Comparison of ENCODE assay signal across 1 cellular context in genomic region chr10:69124558-69125121, GRCh38.
TF ChIP-seq lines count a peak whose summit lies in the region.

No MANE protein-coding gene starts in this region.

TF ChIP-seq in HepG2, 621 proteins besides CTCF, POLR2A, EP300 and RAD21:
- no peak for TF ChIP-seq GMEB2 (CRISPR knock-in tag; IDR thresholded peaks at IDR 0.05; ENCODE audit: low read depth)
- peak; percentile 62; the same call in 1 of the 2 replicates for TF ChIP-seq SIN3A (IDR thresholded peaks at IDR 0.05; ENCODE audit: borderline replicate concordance, low read depth, low read length)
- no peak for TF ChIP-seq ARNT (IDR thresholded peaks at IDR 0.05)
- 0 out of 2 replicates have a peak, but pooled peaks have one; percentile 19 for TF ChIP-seq MXD3 (CRISPR knock-in tag; IDR thresholded peaks at IDR 0.05)
- TF ChIP-seq REPIN1 (CRISPR knock-in tag; IDR thresholded peaks at IDR 0.05; ENCODE audit: borderline replicate concordance, low read depth), result peak; percentile 53
- TF ChIP-seq CEBPB (IDR thresholded peaks at IDR 0.05; ENCODE audit: borderline replicate concordance, low read depth, low read length), result no peak
- no peak for TF ChIP-seq JDP2 (CRISPR knock-in tag; IDR thresholded peaks at IDR 0.05; ENCODE audit: borderline replicate concordance)
- 0 out of 2 replicates have a peak, but pooled peaks have one; percentile 3 for TF ChIP-seq ZNF556 (CRISPR knock-in tag; IDR thresholded peaks at IDR 0.05; ENCODE audit: borderline replicate concordance)
- 0 out of 2 replicates have a peak, but pooled peaks have one; percentile 10 for TF ChIP-seq NCOA2 (CRISPR knock-in tag; IDR thresholded peaks at IDR 0.05)
- TF ChIP-seq ASH2L (IDR thresholded peaks at IDR 0.05; ENCODE audit: insufficient read length, low read depth, low read length), result peak; percentile 8
- TF ChIP-seq PATZ1 (CRISPR knock-in tag; IDR thresholded peaks at IDR 0.05), result peak; percentile 69; the same call in 1 of the 2 replicates
- 0 out of 2 replicates have a peak, but pooled peaks have one; percentile 42 for TF ChIP-seq KMT2B (CRISPR knock-in tag; IDR thresholded peaks at IDR 0.05)
- no peak for TF ChIP-seq UBTF (CRISPR knock-in tag; IDR thresholded peaks at IDR 0.05)
- TF ChIP-seq ZNF564 (CRISPR knock-in tag; IDR thresholded peaks at IDR 0.05), result 0 out of 2 replicates have a peak, but pooled peaks have one; percentile 52
- TF ChIP-seq ZNF343 (CRISPR knock-in tag; IDR thresholded peaks at IDR 0.05), result 0 out of 2 replicates have a peak, but pooled peaks have one; percentile 59
- TF ChIP-seq SMYD3 (CRISPR knock-in tag; IDR thresholded peaks at IDR 0.05), result peak; percentile 49; the same call in 1 of the 2 replicates
- no peak for TF ChIP-seq FOXC1 (CRISPR knock-in tag; IDR thresholded peaks at IDR 0.05; ENCODE audit: borderline replicate concordance)
- peak; percentile 36; the same call in 1 of the 2 replicates for TF ChIP-seq GFI1 (CRISPR knock-in tag; IDR thresholded peaks at IDR 0.05; ENCODE audit: borderline replicate concordance)
- no peak for TF ChIP-seq ZNF276 (CRISPR knock-in tag; IDR thresholded peaks at IDR 0.05; ENCODE audit: low read depth)
- 0 out of 2 replicates have a peak, but pooled peaks have one; percentile 44 for TF ChIP-seq ZNF615 (CRISPR knock-in tag; IDR thresholded peaks at IDR 0.05; ENCODE audit: borderline replicate concordance)
- 0 out of 2 replicates have a peak, but pooled peaks have one; percentile 3 for TF ChIP-seq ZNF605 (CRISPR knock-in tag; IDR thresholded peaks at IDR 0.05)
- TF ChIP-seq PHF21A (CRISPR knock-in tag; IDR thresholded peaks at IDR 0.05), result peak; percentile 16; the same call in 1 of the 2 replicates
- TF ChIP-seq E2F2 (CRISPR knock-in tag; IDR thresholded peaks at IDR 0.05; ENCODE audit: borderline replicate concordance), result no peak
- TF ChIP-seq DZIP1 (CRISPR knock-in tag; IDR thresholded peaks at IDR 0.05), result 0 out of 2 replicates have a peak, but pooled peaks have one; percentile 13
- peak; percentile 97 for TF ChIP-seq ZKSCAN8 (CRISPR knock-in tag; IDR thresholded peaks at IDR 0.05; ENCODE audit: borderline replicate concordance)
- 0 out of 2 replicates have a peak, but pooled peaks have one; percentile 16 for TF ChIP-seq CCDC6 (CRISPR knock-in tag; IDR thresholded peaks at IDR 0.05)
- no peak for TF ChIP-seq NR0B2 (CRISPR knock-in tag; IDR thresholded peaks at IDR 0.05)
- peak; percentile 100 for TF ChIP-seq HINFP (CRISPR knock-in tag; IDR thresholded peaks at IDR 0.05; ENCODE audit: low read depth)
- 0 out of 4 replicates have a peak, but pooled peaks of 1 of the 2 experiments have one; percentile 4 for TF ChIP-seq KLF16 (CRISPR knock-in tag; IDR thresholded peaks at IDR 0.05)
- TF ChIP-seq MAZ (IDR thresholded peaks at IDR 0.05; ENCODE audit: borderline replicate concordance, low read depth, low read length), result peak; percentile 19; the same call in 1 of the 2 replicates
- TF ChIP-seq MAZ (CRISPR knock-in tag; IDR thresholded peaks at IDR 0.05; ENCODE audit: low read depth), result no peak
- 0 out of 2 replicates have a peak, but pooled peaks have one; percentile 21 for TF ChIP-seq BORCS8-MEF2B (CRISPR knock-in tag; IDR thresholded peaks at IDR 0.05)
- TF ChIP-seq ZSCAN5A (CRISPR knock-in tag; IDR thresholded peaks at IDR 0.05; ENCODE audit: borderline replicate concordance), result 0 out of 2 replicates have a peak, but pooled peaks have one; percentile 29
- TF ChIP-seq KDM2A (CRISPR knock-in tag; IDR thresholded peaks at IDR 0.05; ENCODE audit: borderline replicate concordance, low read depth), result peak; percentile 41; the same call in 1 of the 2 replicates
